In the genomic region with DNA sequence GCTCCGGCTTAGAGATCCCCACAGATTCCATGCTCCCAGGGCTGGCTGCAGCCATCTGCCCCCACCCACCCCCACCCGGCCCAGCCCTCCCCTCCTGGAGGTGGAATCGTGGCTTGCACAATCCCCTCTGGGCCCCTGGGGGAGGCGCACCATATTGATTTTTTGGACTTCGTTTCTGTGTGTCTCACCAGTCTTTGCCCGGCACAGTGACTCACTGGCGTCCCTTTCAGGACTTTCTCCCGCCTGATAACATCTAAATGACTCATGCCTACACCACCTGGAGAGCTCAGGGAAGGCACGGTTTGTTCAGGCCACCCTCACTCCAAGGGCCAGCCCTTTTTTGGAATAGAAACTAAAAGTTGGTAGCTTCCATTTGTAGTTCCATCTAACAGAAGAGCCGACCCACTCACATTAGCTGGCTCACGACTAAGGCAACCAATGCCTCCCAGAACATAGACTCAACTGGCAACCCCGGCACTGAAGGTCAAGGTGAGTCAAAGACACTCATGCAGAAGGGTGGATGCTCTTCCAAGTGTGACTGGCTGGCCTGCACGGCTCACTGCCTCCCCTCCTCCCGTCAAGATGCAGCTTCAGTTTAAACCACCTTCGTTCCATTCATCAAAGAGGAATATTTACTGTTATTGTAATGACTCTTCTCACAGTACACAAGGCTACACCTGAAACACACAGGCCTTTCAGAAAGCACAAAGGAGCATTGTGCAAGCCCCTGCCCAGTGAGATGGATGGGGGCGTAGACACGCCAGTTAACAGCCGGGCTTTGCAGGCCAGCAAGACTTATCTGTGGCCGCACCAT, we compare ENCODE assay signal across 8 cellular contexts. TPM values are rescaled to one million over a fixed set of nuclear protein-coding genes. Genes with fewer than 3 reads are reported as not detected.
DNase-seq lines count a peak whose midpoint lies in the region; ATAC-seq, FAIRE-seq and TF ChIP-seq lines count a peak whose summit lies in the region.

No MANE protein-coding gene starts in this region.

- no peaks in the 10 kb centered on the region for H3K36me3 Mint-ChIP-seq in neural progenitor cell

- no peaks in the 10 kb centered on the region for H4K20me1 ChIP-seq in neural progenitor cell (ENCODE audit: low read depth)

- no peaks in the 10 kb centered on the region for H3K9me3 ChIP-seq in neural progenitor cell (ENCODE audit: low read depth)

- H3K27me3 Mint-ChIP-seq in stimulated activated naive CD8-positive, alpha-beta T cell treated with anti-CD3 and anti-CD28 coated beads, Interleukin-15, amount 100 ng/mL, for 72 hours: no peaks in the 10 kb centered on the region
- peaks cover 2% of the 10 kb centered on the region for H3K27me3 Mint-ChIP-seq in neural progenitor cell (ENCODE audit: insufficient read depth, low read depth)

- H3K4me3 ChIP-seq in neural progenitor cell: no peak overlapping the region

- no peaks in the 10 kb centered on the region for H3K79me2 ChIP-seq in neural progenitor cell (ENCODE audit: low read depth)

- H2AFZ ChIP-seq in neural progenitor cell (replicated peaks): no peak overlapping the region

- no peaks in the 10 kb centered on the region for H3F3A ChIP-seq in neural progenitor cell (ENCODE audit: low read depth)

- H3K27me3 ChIP-seq in foreskin keratinocyte (no peaks in the 10 kb centered on the region), neural progenitor cell (no peaks in the 10 kb centered on the region)

- no peak overlapping the region for H3K4me2 ChIP-seq in neural progenitor cell

- no peak overlapping the region for H3K9ac ChIP-seq in neural progenitor cell

- no peaks in the 10 kb centered on the region for H3K36me3 ChIP-seq in neural progenitor cell

- H3K9me3 Mint-ChIP-seq in stimulated activated naive CD8-positive, alpha-beta T cell treated with anti-CD3 and anti-CD28 coated beads, Interleukin-15, amount 100 ng/mL, for 72 hours: peaks cover 12 to 14% of the 10 kb centered on the region in 2 donors
- peaks cover 8% of the 10 kb centered on the region for H3K9me3 Mint-ChIP-seq in neural progenitor cell

- H3K4me3 Mint-ChIP-seq in stimulated activated naive CD8-positive, alpha-beta T cell treated with anti-CD3 and anti-CD28 coated beads, Interleukin-15, amount 100 ng/mL, for 72 hours: no peak overlapping the region
- H3K4me3 Mint-ChIP-seq in neural progenitor cell: no peak overlapping the region

- H3K4me1 ChIP-seq in foreskin keratinocyte (peaks cover 8% of the 10 kb centered on the region), neural progenitor cell (no peaks in the 10 kb centered on the region)

- peak overlapping the region; percentile 80 for H3K27ac ChIP-seq in foreskin keratinocyte
- H3K27ac ChIP-seq in neural progenitor cell: no peak overlapping the region

- FAIRE-seq in GM19239 (lab: Jason Lieb, UNC): no peak

- TF ChIP-seq CTCF in foreskin keratinocyte (conservative IDR thresholded peaks at IDR 0.05) (peak; percentile 30), neural progenitor cell (IDR thresholded peaks at IDR 0.05) (no peak)

- peaks cover 12% of the 10 kb centered on the region for H3K4me1 Mint-ChIP-seq in stimulated activated naive CD8-positive, alpha-beta T cell treated with anti-CD3 and anti-CD28 coated beads, Interleukin-15, amount 100 ng/mL, for 72 hours
- peaks cover 6% of the 10 kb centered on the region for H3K4me1 Mint-ChIP-seq in neural progenitor cell

- DNase-seq in stimulated activated naive CD8-positive, alpha-beta T cell treated with anti-CD3 and anti-CD28 coated beads, Interleukin-15, Interleukin-2, amounts not matched to agents 100 U/mL and 50 U/mL, for 24 hours: no peak
- no peak for DNase-seq in stimulated activated naive CD8-positive, alpha-beta T cell treated with anti-CD3 and anti-CD28 coated beads, Interleukin-15, amount 100 ng/mL, for 72 hours
- peak; percentile 36 for DNase-seq in OCI-M1 (lab: John Stamatoyannopoulos, UW)
- DNase-seq in foreskin keratinocyte: peak; percentile 95 to 97
- no peak for DNase-seq in GM19239 (ENCODE audit: insufficient read length, low spot score)
- no peak for DNase-seq in GF-D8 (lab: John Stamatoyannopoulos, UW)
- DNase-seq in neural progenitor cell (ENCODE audit: low spot score): no peak

- ATAC-seq in stimulated activated naive CD8-positive, alpha-beta T cell treated with anti-CD3 and anti-CD28 coated beads, Interleukin-15, Interleukin-2, amounts not matched to agents 100 U/mL and 50 U/mL, for 24 hours: peak; percentile 49
- no peak for ATAC-seq in stimulated activated naive CD8-positive, alpha-beta T cell treated with anti-CD3 and anti-CD28 coated beads, Interleukin-15, amount 100 ng/mL, for 72 hours
- ATAC-seq in foreskin keratinocyte: peak; percentile 97
- no peak for ATAC-seq in HG03095 (IDR thresholded peaks at IDR 0.05; ENCODE audit: unreplicated experiment)

- H3K27ac Mint-ChIP-seq in stimulated activated naive CD8-positive, alpha-beta T cell treated with anti-CD3 and anti-CD28 coated beads, Interleukin-15, amount 100 ng/mL, for 72 hours: no peak overlapping the region
- H3K27ac Mint-ChIP-seq in neural progenitor cell: no peak overlapping the region

RNA-seq across cellular contexts. Expression of gene ETS2, which starts 18.1 kb away (rescaled TPM):
- total RNA-seq in foreskin keratinocyte (46.4 and 61.5 TPM in 2 replicates), neural progenitor cell (ENCODE audit: low replicate concordance) (18.8 and 22.4 TPM in 2 replicates)
- 21.4 and 32.5 TPM in 2 replicates for polyA plus RNA-seq in foreskin keratinocyte

Comparison
In these comparisons a context has a peak if more than half of its experiments do, and no peak if none do; other contexts are left out.
1. ATAC-seq: peak in stimulated activated naive CD8-positive, alpha-beta T cell treated with anti-CD3 and anti-CD28 coated beads, Interleukin-15, Interleukin-2, amounts not matched to agents 100 U/mL and 50 U/mL, for 24 hours (single experiment) and foreskin keratinocyte (single experiment); none in stimulated activated naive CD8-positive, alpha-beta T cell treated with anti-CD3 and anti-CD28 coated beads, Interleukin-15, amount 100 ng/mL, for 72 hours (single experiment) and HG03095 (single experiment).
2. DNase-seq: peak in OCI-M1 (single experiment) and foreskin keratinocyte (2 of 2); none in stimulated activated naive CD8-positive, alpha-beta T cell treated with anti-CD3 and anti-CD28 coated beads, Interleukin-15, Interleukin-2, amounts not matched to agents 100 U/mL and 50 U/mL, for 24 hours (single experiment), stimulated activated naive CD8-positive, alpha-beta T cell treated with anti-CD3 and anti-CD28 coated beads, Interleukin-15, amount 100 ng/mL, for 72 hours (0 of 2), GM19239 (single experiment), GF-D8 (single experiment) and neural progenitor cell (single experiment).